In genomic region chr9:130870491-130871381, GRCh38 we compare ENCODE assay signal across 12 cellular contexts. TPM values are rescaled to one million over a fixed set of nuclear protein-coding genes. Genes with fewer than 3 reads are reported as not detected.
DNase-seq lines count a peak whose midpoint lies in the region; ATAC-seq and TF ChIP-seq lines count a peak whose summit lies in the region.
"Had no signal": no experiment of that assay in that cellular context is flagged by ENCODE, and none has a peak within 500 bp of the region (broad histone marks: within the 10 kb centered on the region; RNA-seq: fewer than 3 reads in every experiment).

No MANE protein-coding gene starts in this region.

- ATAC-seq in GM19463 (IDR thresholded peaks at IDR 0.05; ENCODE audit: unreplicated experiment) (peak; percentile 85), HG03469 (IDR thresholded peaks at IDR 0.05; ENCODE audit: unreplicated experiment) (peak; percentile 73)
- peak; percentile 95 for ATAC-seq in stimulated activated naive B cell treated with anti-CD40 and anti-IgM and Interleukin-4, amounts not matched to agents 10 μg/mL and 1 μg/mL and 100 μg/mL, for 72 hours (replicated peaks)
- no peak for ATAC-seq in stimulated activated naive CD8-positive, alpha-beta T cell treated with anti-CD3 and anti-CD28 coated beads, Interleukin-15, amount 100 ng/mL, for 72 hours

- no peak overlapping the region for H3K27ac ChIP-seq in WERI-Rb-1

- H3K27ac Mint-ChIP-seq in stimulated activated naive B cell treated with anti-CD40 and anti-IgM and Interleukin-4, amounts not matched to agents 10 μg/mL and 1 μg/mL and 100 μg/mL, for 72 hours, result peak overlapping the region; percentile 96
- peak overlapping the region in 1 of 2 donors; percentile 65 for H3K27ac Mint-ChIP-seq in stimulated activated naive CD8-positive, alpha-beta T cell treated with anti-CD3 and anti-CD28 coated beads, Interleukin-15, amount 100 ng/mL, for 72 hours
- no peak overlapping the region for H3K27ac Mint-ChIP-seq in endothelial cell (ENCODE audit: unreplicated experiment)

- no peak overlapping the region for H3K4me3 ChIP-seq in WERI-Rb-1 (ENCODE audit: low read depth, low read length)

- peaks cover 97% of the 10 kb centered on the region for H3K36me3 ChIP-seq in WERI-Rb-1

- no peaks in the 10 kb centered on the region for H3K9me3 Mint-ChIP-seq in stimulated activated naive B cell treated with anti-CD40 and anti-IgM and Interleukin-4, amounts not matched to agents 10 μg/mL and 1 μg/mL and 100 μg/mL, for 72 hours
- H3K9me3 Mint-ChIP-seq in stimulated activated naive CD8-positive, alpha-beta T cell treated with anti-CD3 and anti-CD28 coated beads, Interleukin-15, amount 100 ng/mL, for 72 hours, result no peaks in the 10 kb centered on the region
- H3K9me3 Mint-ChIP-seq in endothelial cell (ENCODE audit: unreplicated experiment), result no peaks in the 10 kb centered on the region

- peaks cover 34 to 45% of the 10 kb centered on the region in 2 donors for H3K36me3 Mint-ChIP-seq in stimulated activated naive B cell treated with anti-CD40 and anti-IgM and Interleukin-4, amounts not matched to agents 10 μg/mL and 1 μg/mL and 100 μg/mL, for 72 hours
- peaks cover 31% of the 10 kb centered on the region for H3K36me3 Mint-ChIP-seq in endothelial cell (ENCODE audit: low read depth, unreplicated experiment)

- H3K27me3 ChIP-seq in WERI-Rb-1 (ENCODE audit: insufficient read depth, low read depth, severe bottlenecking), result no peaks in the 10 kb centered on the region

- peaks cover 23 to 31% of the 10 kb centered on the region in 2 donors for H3K4me1 Mint-ChIP-seq in stimulated activated naive B cell treated with anti-CD40 and anti-IgM and Interleukin-4, amounts not matched to agents 10 μg/mL and 1 μg/mL and 100 μg/mL, for 72 hours
- H3K4me1 Mint-ChIP-seq in stimulated activated naive CD8-positive, alpha-beta T cell treated with anti-CD3 and anti-CD28 coated beads, Interleukin-15, amount 100 ng/mL, for 72 hours, result peaks cover 6% of the 10 kb centered on the region
- H3K4me1 Mint-ChIP-seq in endothelial cell (ENCODE audit: unreplicated experiment), result peaks cover 7% of the 10 kb centered on the region

- no peaks in the 10 kb centered on the region for H3K27me3 Mint-ChIP-seq in stimulated activated naive B cell treated with anti-CD40 and anti-IgM and Interleukin-4, amounts not matched to agents 10 μg/mL and 1 μg/mL and 100 μg/mL, for 72 hours
- no peaks in the 10 kb centered on the region for H3K27me3 Mint-ChIP-seq in stimulated activated naive CD8-positive, alpha-beta T cell treated with anti-CD3 and anti-CD28 coated beads, Interleukin-15, amount 100 ng/mL, for 72 hours
- peaks cover 2% of the 10 kb centered on the region for H3K27me3 Mint-ChIP-seq in endothelial cell (ENCODE audit: unreplicated experiment)

- H3K9me3 ChIP-seq in WERI-Rb-1 (ENCODE audit: severe bottlenecking), result no peaks in the 10 kb centered on the region

- DNase-seq in foreskin melanocyte (peak; percentile 37), WERI-Rb-1 (no peak), endothelial cell (ENCODE audit: low spot score) (no peak)
- DNase-seq in stimulated activated naive B cell treated with anti-CD40 and anti-IgM and Interleukin-4, amounts not matched to agents 10 μg/mL and 1 μg/mL and 100 μg/mL, for 72 hours, result peak; percentile 72
- no peak for DNase-seq in stimulated activated naive CD8-positive, alpha-beta T cell treated with anti-CD3 and anti-CD28 coated beads, Interleukin-15, amount 100 ng/mL, for 72 hours
- DNase-seq: activated CD4-positive, alpha-beta T cell treated with anti-CD3 and anti-CD28 coated beads, Interleukin-2, amount 50 U/mL, for 48 hours; NCI-H2081 treated with DMSO at 0.1 percent for 48 hours; SIG-M5 had no signal

- no peak for TF ChIP-seq CTCF in WERI-Rb-1 (IDR thresholded peaks at IDR 0.05; ENCODE audit: low read depth, low read length)
- no peak for TF ChIP-seq CTCF in endothelial cell (IDR thresholded peaks at IDR 0.05; ENCODE audit: unreplicated experiment)

- peak overlapping the region; percentile 7 to 34 for H3K4me3 Mint-ChIP-seq in stimulated activated naive B cell treated with anti-CD40 and anti-IgM and Interleukin-4, amounts not matched to agents 10 μg/mL and 1 μg/mL and 100 μg/mL, for 72 hours
- no peak overlapping the region for H3K4me3 Mint-ChIP-seq in stimulated activated naive CD8-positive, alpha-beta T cell treated with anti-CD3 and anti-CD28 coated beads, Interleukin-15, amount 100 ng/mL, for 72 hours
- no peak overlapping the region for H3K4me3 Mint-ChIP-seq in endothelial cell (ENCODE audit: unreplicated experiment)

RNA-seq across cellular contexts. Expression of gene QRFP, which starts 25.9 kb away (rescaled TPM):
- not detected for total RNA-seq in endothelial cell (ENCODE audit: unreplicated experiment)
- total RNA-seq: fibroblast of lung, lung microvascular endothelial cell had no signal

RNA-seq across cellular contexts. Expression of gene ABL1, which starts 35.7 kb away (rescaled TPM):
- 121 TPM for total RNA-seq in endothelial cell (ENCODE audit: unreplicated experiment)

Comparison
In these comparisons a context has a peak if more than half of its experiments do, and no peak if none do; other contexts are left out.
1. DNase-seq: peak in foreskin melanocyte (single experiment) and stimulated activated naive B cell treated with anti-CD40 and anti-IgM and Interleukin-4, amounts not matched to agents 10 μg/mL and 1 μg/mL and 100 μg/mL, for 72 hours (single experiment); none in WERI-Rb-1 (single experiment), stimulated activated naive CD8-positive, alpha-beta T cell treated with anti-CD3 and anti-CD28 coated beads, Interleukin-15, amount 100 ng/mL, for 72 hours (0 of 2) and endothelial cell (single experiment).
2. H3K4me3 Mint-ChIP-seq: peak in stimulated activated naive B cell treated with anti-CD40 and anti-IgM and Interleukin-4, amounts not matched to agents 10 μg/mL and 1 μg/mL and 100 μg/mL, for 72 hours (2 of 2); none in stimulated activated naive CD8-positive, alpha-beta T cell treated with anti-CD3 and anti-CD28 coated beads, Interleukin-15, amount 100 ng/mL, for 72 hours (0 of 2) and endothelial cell (single experiment).